ENCODE assay signal across 25 cellular contexts in genomic region chr2:52594036-52594435, GRCh38.
DNase-seq lines count a peak whose midpoint lies in the region; ATAC-seq and TF ChIP-seq lines count a peak whose summit lies in the region.
"Had no signal": no experiment of that assay in that cellular context is flagged by ENCODE, and none has a peak within 500 bp of the region (broad histone marks: within the 10 kb centered on the region; RNA-seq: fewer than 3 reads in every experiment).

No MANE protein-coding gene starts in this region.

- TF ChIP-seq EP300 in tibial nerve (IDR thresholded peaks at IDR 0.05): no peak

- H3K36me3 ChIP-seq in IMR-90 (ENCODE audit: control insufficient read depth, insufficient read depth, low read length) (no peaks in the 10 kb centered on the region), tibial nerve (no peaks in the 10 kb centered on the region)
- H3K36me3 ChIP-seq: heart left ventricle, sigmoid colon, thoracic aorta had no signal

- H2BK15ac ChIP-seq in IMR-90 (ENCODE audit: low read depth, low read length): no peak overlapping the region

- H2BK120ac ChIP-seq in IMR-90 (ENCODE audit: low read depth, low read length): no peak overlapping the region

- H3K9ac ChIP-seq in IMR-90 (ENCODE audit: low read depth, low read length): no peak overlapping the region
- H3K9ac ChIP-seq: KMS-11 had no signal

- H2BK5ac ChIP-seq in IMR-90 (ENCODE audit: low read depth, low read length, poor library complexity, severe bottlenecking): no peak overlapping the region

- no peaks in the 10 kb centered on the region for H3K79me1 ChIP-seq in IMR-90 (ENCODE audit: low read depth in 1 of 2, low read length in 2 of 2)

- H3K9me3 ChIP-seq in IMR-90 (ENCODE audit: control insufficient read depth, insufficient read depth, low read length) (peaks cover 2% of the 10 kb centered on the region; the same call in 1 of the 2 replicates), tibial nerve (peaks cover 0 to 21% (median 0%) of the 10 kb centered on the region in 4 donors)

- dilution Hi-C loops in IMR-90 (cut with HindIII; ENCODE audit: low sequenced_read_pairs, unreplicated experiment): no loop called here

- H3K56ac ChIP-seq in IMR-90 (ENCODE audit: extremely low read depth, insufficient read depth, low read length): no peak overlapping the region

- H3K4me1 ChIP-seq in IMR-90 (ENCODE audit: control insufficient read depth, insufficient read depth, low read length) (no peaks in the 10 kb centered on the region), tibial nerve (no peaks in the 10 kb centered on the region)
- H3K4me1 ChIP-seq: heart left ventricle, sigmoid colon had no signal

- no peak overlapping the region for H2BK20ac ChIP-seq in IMR-90 (ENCODE audit: low read depth, low read length)

- no peak overlapping the region for H2AK9ac ChIP-seq in IMR-90 (replicated peaks; ENCODE audit: low read depth, low read length, poor library complexity)

- intact Hi-C loops in IMR-90 (cut with micrococcal nuclease): no loop called here

- H3K4me2 ChIP-seq in IMR-90 (ENCODE audit: low read depth, low read length): no peak overlapping the region
- H3K4me2 ChIP-seq: KMS-11 had no signal

- DNase-seq in IMR-90 (peak; percentile 3), iris pigment epithelial cell (ENCODE audit: low read depth) (peak; percentile 22), retinal pigment epithelial cell (ENCODE audit: low read depth) (peak; percentile 5), UCSD-AML1 (lab: John Stamatoyannopoulos, UW; ENCODE audit: unreplicated experiment) (no peak), NCI-H1417 treated with DMSO at 0.1 percent for 48 hours (lab: John Stamatoyannopoulos, UW) (no peak), tibial nerve (ENCODE audit: low spot score in 2 of 2) (no peak)
- DNase-seq: activated CD4-positive, alpha-beta T cell treated with anti-CD3 and anti-CD28 coated beads for 4 hours; activated gamma-delta T cell treated with Interleukin-2 at 50 U/mL for 16 hours; activated T-cell treated with anti-CD3 and anti-CD28 coated beads, Interleukin-2, amount 50 U/mL, for 24 hours; C1 segment of cervical spinal cord; heart left ventricle; left colon; natural killer cell; NCI-H1436; NCI-H510A treated with DMSO at 0.1 percent for 48 hours; posterior cingulate gyrus; sigmoid colon; stimulated activated CD4-positive, alpha-beta T cell treated with anti-CD3 and anti-CD28 coated beads, Interleukin-15, amount 100 ng/mL, for 24 hours; stimulated activated naive CD8-positive, alpha-beta T cell treated with anti-CD3 and anti-CD28 coated beads, Interleukin-15, Interleukin-2, amounts not matched to agents 100 U/mL and 50 U/mL, for 24 hours; T-helper 2 cell had no signal

- no peaks in the 10 kb centered on the region for H3K9me1 ChIP-seq in IMR-90 (ENCODE audit: insufficient read depth, low read length)

- H3K27ac Mint-ChIP-seq in brain: peak overlapping the region in 3 of 5 experiments; percentile 1 to 21 (median 18)
- H3K27ac Mint-ChIP-seq: activated T-cell treated with anti-CD3 and anti-CD28 coated beads, Interleukin-2, amount 50 U/mL, for 24 hours; dendritic cell treated with granulocyte-macrophage colony-stimulating factor and Interleukin-4, amounts not matched to agents 40 ng/mL and 50 ng/mL, for 4 days; natural killer cell had no signal

- H3K4me3 Mint-ChIP-seq in brain: no peak overlapping the region
- H3K4me3 Mint-ChIP-seq: activated T-cell treated with anti-CD3 and anti-CD28 coated beads, Interleukin-2, amount 50 U/mL, for 24 hours; dendritic cell treated with granulocyte-macrophage colony-stimulating factor and Interleukin-4, amounts not matched to agents 40 ng/mL and 50 ng/mL, for 4 days; natural killer cell had no signal

- H4K8ac ChIP-seq in IMR-90 (ENCODE audit: low read depth in 2 of 2, low read length in 2 of 2): no peak overlapping the region

- no TSS peak for BruUV-seq in IMR-90 (replicated peaks; lab: Mats Ljungman, UMichigan)

- no peak overlapping the region for H3K14ac ChIP-seq in IMR-90 (replicated peaks; ENCODE audit: low read depth, low read length)

- H4K5ac ChIP-seq in IMR-90 (ENCODE audit: low read depth, low read length): no peak overlapping the region

- no peak overlapping the region for H3K23ac ChIP-seq in IMR-90 (ENCODE audit: low read depth, low read length)

- no peaks in the 10 kb centered on the region for H3K36me3 Mint-ChIP-seq in brain

- TF ChIP-seq RAD21 in IMR-90 (IDR thresholded peaks at IDR 0.05; ENCODE audit: low read length): no peak

- WGBS in IMR-90 (ENCODE audit: extremely low coverage in 2 of 2, insufficient read length in 1 of 2), 2 experiments: no CpG with 5 or more reads among the region's 2 CpGs
- 11 to 15% methylated on average over 2 of the region's 2 CpGs for WGBS in tibial nerve, 2 donors

- H4K20me1 ChIP-seq in IMR-90 (ENCODE audit: insufficient read depth, low read length): no peaks in the 10 kb centered on the region

- no peak overlapping the region for H3K18ac ChIP-seq in IMR-90 (ENCODE audit: low read depth, low read length)

- H3K4me3 ChIP-seq in IMR-90 (ENCODE audit: insufficient read depth, low read depth, low read length) (no peak overlapping the region), retinal pigment epithelial cell (ENCODE audit: low read length) (no peak overlapping the region), tibial nerve (no peak overlapping the region)
- H3K4me3 ChIP-seq: heart left ventricle, sigmoid colon, thoracic aorta had no signal

- TF ChIP-seq CTCF in IMR-90 (conservative IDR thresholded peaks at IDR 0.05; ENCODE audit: low read depth, low read length): no peak
- no peak for TF ChIP-seq CTCF in brain (conservative IDR thresholded peaks at IDR 0.05)
- TF ChIP-seq CTCF in retinal pigment epithelial cell (conservative IDR thresholded peaks at IDR 0.05; ENCODE audit: low read depth, low read length): no peak
- TF ChIP-seq CTCF in tibial nerve (IDR thresholded peaks at IDR 0.05): no peak

- in situ Hi-C loops in IMR-90 (cut with MboI; ENCODE audit: low sequenced_read_pairs): no loop called here

- H3K4me1 Mint-ChIP-seq in brain: peaks cover 14% of the 10 kb centered on the region
- H3K4me1 Mint-ChIP-seq: natural killer cell had no signal

- H2AK5ac ChIP-seq in IMR-90 (ENCODE audit: low read depth, low read length): no peak overlapping the region

- H4K91ac ChIP-seq in IMR-90 (ENCODE audit: insufficient read depth, low read depth, low read length): no peak overlapping the region

- ATAC-seq in IMR-90 (ENCODE audit: low read depth) (peak; percentile 24; the same call in 1 of the 2 replicates), GM21786 (IDR thresholded peaks at IDR 0.05; ENCODE audit: unreplicated experiment) (no peak)
- ATAC-seq: heart left ventricle; left colon; natural killer cell; stimulated activated naive CD8-positive, alpha-beta T cell treated with anti-CD3 and anti-CD28 coated beads, Interleukin-15, Interleukin-2, amounts not matched to agents 100 U/mL and 50 U/mL, for 24 hours had no signal

- POLR2A ChIA-PET in IMR-90 (lab: Charles Lee; ENCODE audit: unreplicated experiment): no interaction called here

- H2AFZ ChIP-seq in IMR-90 (replicated peaks; ENCODE audit: low read length, poor library complexity): no peak overlapping the region

- H3K27me3 Mint-ChIP-seq in brain: no peaks in the 10 kb centered on the region
- H3K27me3 Mint-ChIP-seq: activated T-cell treated with anti-CD3 and anti-CD28 coated beads, Interleukin-2, amount 50 U/mL, for 24 hours; dendritic cell treated with granulocyte-macrophage colony-stimulating factor and Interleukin-4, amounts not matched to agents 40 ng/mL and 50 ng/mL, for 4 days had no signal

- no peak overlapping the region for H3K27ac ChIP-seq in IMR-90 (ENCODE audit: insufficient read depth, low read length)
- H3K27ac ChIP-seq in tibial nerve: no peak overlapping the region
- H3K27ac ChIP-seq: heart left ventricle, KMS-11, sigmoid colon, thoracic aorta had no signal

- CTCF ChIA-PET in IMR-90 (lab: Yijun Ruan, JAX): no interaction called here

- H3K27me3 ChIP-seq in IMR-90 (ENCODE audit: control insufficient read depth, insufficient read depth, low read length) (no peaks in the 10 kb centered on the region), tibial nerve (no peaks in the 10 kb centered on the region)
- H3K27me3 ChIP-seq: heart left ventricle, sigmoid colon had no signal

- no peak for TF ChIP-seq POLR2A in IMR-90 (IDR thresholded peaks at IDR 0.05; ENCODE audit: low read depth, low read length)
- TF ChIP-seq POLR2A in tibial nerve (IDR thresholded peaks at IDR 0.05): no peak

- no peak overlapping the region for H3K4ac ChIP-seq in IMR-90 (ENCODE audit: low read depth, low read length)

- H3K9me3 Mint-ChIP-seq in brain: peaks cover 8 to 28% (median 21%) of the 10 kb centered on the region in 5 experiments

TF ChIP-seq in IMR-90, 13 proteins besides CTCF, POLR2A, EP300 and RAD21:
- TF ChIP-seq FOS (IDR thresholded peaks at IDR 0.05; ENCODE audit: low read depth, low read length) (no peak), MAZ (IDR thresholded peaks at IDR 0.05; ENCODE audit: borderline replicate concordance, low read depth, low read length) (no peak), RCOR1 (IDR thresholded peaks at IDR 0.05; ENCODE audit: insufficient replicate concordance, low read length) (no peak)

Comparison
In these comparisons a context has a peak if more than half of its experiments do, and no peak if none do; other contexts are left out.
1. DNase-seq: peak in IMR-90 (single experiment), iris pigment epithelial cell (single experiment) and retinal pigment epithelial cell (single experiment); none in UCSD-AML1 (single experiment), NCI-H1417 treated with DMSO at 0.1 percent for 48 hours (single experiment) and tibial nerve (0 of 2).